23 cellular contexts compared by ENCODE assay signal in the genomic region with DNA sequence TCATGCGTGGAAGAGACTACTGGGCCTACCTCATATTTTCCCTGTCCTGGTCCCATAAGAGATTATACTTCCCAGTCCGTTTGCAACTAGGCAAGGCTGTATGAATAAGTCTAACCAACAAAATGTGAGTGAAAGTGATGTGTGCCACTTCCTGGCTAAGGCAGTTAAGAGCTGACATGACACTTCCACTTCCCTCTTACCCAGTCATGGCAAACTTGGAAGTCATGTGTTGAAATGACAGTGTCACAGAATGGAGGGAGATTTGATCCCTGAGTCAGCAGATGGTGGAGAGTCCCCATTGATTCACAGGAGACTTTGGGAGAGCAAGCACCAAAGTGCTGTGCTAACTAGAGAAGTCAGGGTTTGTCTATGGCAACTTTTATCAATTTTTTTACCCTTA. TPM values are rescaled to one million over a fixed set of nuclear protein-coding genes. Genes with fewer than 3 reads are reported as not detected.
A peak's percentile ranks its signal among the peaks of the same experiment; 100 is the strongest.
DNase-seq lines count a peak whose midpoint lies in the region; ATAC-seq, FAIRE-seq and TF ChIP-seq lines count a peak whose summit lies in the region.
"Had no signal": no experiment of that assay in that cellular context is flagged by ENCODE, and none has a peak within 500 bp of the region (broad histone marks: within the 10 kb centered on the region; RNA-seq: fewer than 3 reads in every experiment).

No MANE protein-coding gene starts in this region.

- H4K20me1 ChIP-seq in DND-41 (ENCODE audit: insufficient read depth, low read length): no peaks in the 10 kb centered on the region

- no peak overlapping the region for H2AFZ ChIP-seq in DND-41 (ENCODE audit: low read depth, low read length)

- H3K9me3 ChIP-seq in DND-41 (ENCODE audit: insufficient read depth, low read length, severe bottlenecking): no peaks in the 10 kb centered on the region
- H3K9me3 ChIP-seq: transverse colon had no signal

- no peak for FAIRE-seq in GM12891 (lab: Jason Lieb, UNC)
- FAIRE-seq: colon, small intestine had no signal

- TF ChIP-seq POLR2A in GM12891 (IDR thresholded peaks at IDR 0.05; ENCODE audit: low read depth, low read length): no peak

- H3K9ac ChIP-seq in DND-41 (ENCODE audit: low read depth, low read length): no peak overlapping the region

- no peak overlapping the region for H3K4me3 ChIP-seq in DND-41 (ENCODE audit: low read depth in 1 of 2, low read length in 2 of 2)
- H3K4me3 ChIP-seq: transverse colon had no signal

- H3K27ac ChIP-seq in DND-41 (ENCODE audit: low read length): no peak overlapping the region

- H3K79me2 ChIP-seq in DND-41 (ENCODE audit: insufficient read depth, low read length): no peaks in the 10 kb centered on the region

- no peak for DNase-seq in DND-41
- DNase-seq in M059J (ENCODE audit: low read depth): peak; percentile 26
- peak; percentile 17 for DNase-seq in RPMI8226
- DNase-seq in kidney tubule cell (ENCODE audit: low spot score): peak; percentile 17
- no peak for DNase-seq in effector CD8-positive, alpha-beta T cell (lab: John Stamatoyannopoulos, UW)
- no peak for DNase-seq in GM12891 (ENCODE audit: insufficient read length, low spot score)
- DNase-seq: activated CD4-positive, alpha-beta T cell treated with anti-CD3 and anti-CD28 coated beads, Interleukin-2, amount 10 ng/mL, durations not matched to agents 24 days and 14 days; activated effector memory CD4-positive, alpha-beta T cell treated with Interleukin-2 at 50 U/mL for 16 hours; CD4-positive, alpha-beta memory T cell; DMS79 treated with DMSO at 0.1 percent for 48 hours; endodermal cell; head of caudate nucleus; HFFc6; NCI-H1930; NCI-H446 treated with DMSO at 0.1 percent for 48 hours; posterior cingulate gyrus; small intestine; stimulated activated naive CD8-positive, alpha-beta T cell treated with anti-CD3 and anti-CD28 coated beads, Interleukin-15, amount 100 ng/mL, for 72 hours; transverse colon had no signal

- no peak overlapping the region for H3K4me2 ChIP-seq in DND-41 (ENCODE audit: insufficient read depth, low read length)

- no peaks in the 10 kb centered on the region for H3K27me3 ChIP-seq in DND-41 (ENCODE audit: insufficient read depth, low read length, poor library complexity)
- H3K27me3 ChIP-seq: transverse colon had no signal

- no peaks in the 10 kb centered on the region for H3K4me1 ChIP-seq in DND-41 (ENCODE audit: insufficient read depth, low read length)
- H3K4me1 ChIP-seq: transverse colon had no signal

- no peak for TF ChIP-seq CTCF in DND-41 (IDR thresholded peaks at IDR 0.05; ENCODE audit: borderline replicate concordance, extremely low read depth, low read length, poor library complexity, severe bottlenecking)

- H3K36me3 ChIP-seq in DND-41 (ENCODE audit: insufficient read depth, low read length): no peaks in the 10 kb centered on the region
- H3K36me3 ChIP-seq: transverse colon had no signal

- ATAC-seq in DND-41 (ENCODE audit: insufficient read depth, low read depth) (peak; percentile 35; the same call in 1 of the 3 replicates), GM21786 (IDR thresholded peaks at IDR 0.05; ENCODE audit: unreplicated experiment) (no peak), esophagus mucosa (no peak)
- ATAC-seq: stimulated activated naive CD8-positive, alpha-beta T cell treated with anti-CD3 and anti-CD28 coated beads, Interleukin-15, amount 100 ng/mL, for 72 hours had no signal

TF ChIP-seq in GM12891, 5 proteins besides CTCF, POLR2A, EP300 and RAD21:
- TF ChIP-seq PAX5 (IDR thresholded peaks at IDR 0.05; ENCODE audit: insufficient read depth, low read length, severe bottlenecking) (no peak), POLR2AphosphoS5 (IDR thresholded peaks at IDR 0.05; ENCODE audit: low read depth, low read length) (no peak), POU2F2 (IDR thresholded peaks at IDR 0.05; ENCODE audit: low read depth, low read length) (no peak), TAF1 (IDR thresholded peaks at IDR 0.05; ENCODE audit: low read depth, low read length) (no peak), SPI1 (IDR thresholded peaks at IDR 0.05; ENCODE audit: low read depth, low read length) (no peak)

RNA-seq across cellular contexts. Expression of a gene that starts 36.4 kb away (rescaled TPM):
- 0.22 and 0.25 TPM in 2 replicates for total RNA-seq in M059J (2014; rRNA removed; shearing (Covaris generic))
- 0.04 TPM for polyA plus RNA-seq in GM12891 (2012; ENCODE audit: low read depth, missing spikeins)
- 0.64 TPM for total RNA-seq in esophagus mucosa
- total RNA-seq: activated CD4-positive, alpha-beta T cell treated with anti-CD3 and anti-CD28 coated beads, Interleukin-2, amount 10 ng/mL, durations not matched to agents 24 days and 14 days; CD4-positive, alpha-beta memory T cell had no signal
- polyA plus RNA-seq: IgD-negative memory B cell had no signal

Comparison
In these comparisons a context has a peak if more than half of its experiments do, and no peak if none do; other contexts are left out.
1. DNase-seq: peak in M059J (single experiment), RPMI8226 (single experiment) and kidney tubule cell (single experiment); none in DND-41 (single experiment), effector CD8-positive, alpha-beta T cell (single experiment) and GM12891 (single experiment).